8 cellular contexts compared by ENCODE assay signal in the genomic region with DNA sequence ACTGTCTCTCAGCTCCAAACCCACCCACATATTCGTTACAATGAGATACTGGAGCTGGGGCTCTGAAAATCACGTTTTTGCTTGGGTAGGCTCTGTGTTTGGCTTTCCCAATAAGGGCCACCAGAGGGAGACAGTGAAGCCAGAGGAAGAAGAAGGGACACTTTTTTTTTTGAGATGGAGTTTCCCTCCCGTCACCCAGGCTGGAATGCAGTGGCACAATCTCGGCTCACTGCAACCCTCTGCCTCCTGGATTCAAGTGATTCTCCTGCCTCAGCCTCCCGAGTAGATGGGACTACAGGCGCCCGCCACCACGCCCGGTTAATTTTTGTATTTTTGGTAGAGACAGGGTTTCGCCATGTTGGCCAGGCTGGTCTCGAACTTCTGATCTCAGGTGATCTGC. TPM values are rescaled to one million over a fixed set of nuclear protein-coding genes. Genes with fewer than 3 reads are reported as not detected.
DNase-seq lines count a peak whose midpoint lies in the region; ATAC-seq, FAIRE-seq and TF ChIP-seq lines count a peak whose summit lies in the region.
"Not testable (repeated sequence)": the region's sequence is repeated elsewhere in the genome, so short reads cannot be mapped to it uniquely, and the experiment has no call there.

No MANE protein-coding gene starts in this region.

- ATAC-seq in K562, result peak; percentile 86
- ATAC-seq in heart left ventricle, result peak; percentile 26 to 79 (median 62)
- peak; percentile 48 for ATAC-seq in thoracic aorta (ENCODE audit: insufficient number of reproducible peaks, low FRiP score, low read depth)

- TF ChIP-seq POLR2A in K562 (conservative IDR thresholded peaks at IDR 0.05); heart left ventricle (IDR thresholded peaks at IDR 0.05): not testable (repeated sequence)

- intact Hi-C loops in K562 (cut with micrococcal nuclease), result loop anchor here (5.0 kb wide), 1 partner anchor 67 kb away; no protein-coding TSS in a partner anchor
- intact Hi-C loops in heart left ventricle (cut with DNase I), result loop anchor here in 8 of 10 donors (5.0 kb wide), 2 partner anchors 52 to 67 kb away; a partner anchor contains a TSS

- not testable (repeated sequence) for H3K4me2 ChIP-seq in Karpas-422 (ENCODE audit: low read depth, low read length, poor library complexity, severe bottlenecking); osteoblast (ENCODE audit: insufficient read depth, low read length)
- peak overlapping the region; percentile 29; the same call in 1 of the 2 replicates for H3K4me2 ChIP-seq in K562 (ENCODE audit: insufficient read depth, low read length)

- TF ChIP-seq EP300 in K562 (IDR thresholded peaks at IDR 0.05; ENCODE audit: low read length), result not testable (repeated sequence)

- not testable (repeated sequence) for H3K9ac ChIP-seq in Karpas-422 (ENCODE audit: low read length); K562 (ENCODE audit: insufficient read depth in 1 of 2, low read depth in 2 of 2, low read length in 2 of 2)

- POLR2A ChIA-PET in K562 (lab: Yijun Ruan, JAX), result interaction anchor here (0.6 to 1.8 kb wide), 6 partner anchors 10 to 211 kb away, joined by 3 to 6 read pairs (median 4); no protein-coding TSS in a partner anchor

- H2AFZ ChIP-seq in Karpas-422 (ENCODE audit: low read length); osteoblast (ENCODE audit: low read length): not testable (repeated sequence)
- H2AFZ ChIP-seq in K562 (ENCODE audit: low read depth, low read length), result peak overlapping the region; percentile 64

- peak; percentile 42 to 68 for TF ChIP-seq RAD21 in K562 (CRISPR knock-in tag; conservative IDR thresholded peaks at IDR 0.05 in 1 of 2, IDR thresholded peaks at IDR 0.05 in 1 of 2)

- not testable (repeated sequence) for H3K4me1 ChIP-seq in Karpas-422 (ENCODE audit: low read length); K562 (replicated peaks in 1 of 2; ENCODE audit: control insufficient read depth in 2 of 2, insufficient read depth in 2 of 2, low read length in 2 of 2); osteoblast (ENCODE audit: insufficient read depth, low read length); thoracic aorta (ENCODE audit: control insufficient read depth in 1 of 2, low read depth in 2 of 2)
- H3K4me1 ChIP-seq in heart left ventricle, result peaks cover 0 to 19% (median 0%) of the 10 kb centered on the region in 12 donors

- CTCF ChIA-PET in K562 (lab: Yijun Ruan, JAX; ENCODE audit: low intra/inter-chr PET ratio), result interaction anchor here (0.6 to 1.2 kb wide), 2 partner anchors 49 to 207 kb away, joined by 3 to 4 read pairs; no protein-coding TSS in a partner anchor

- H3K9me3 ChIP-seq in Karpas-422 (ENCODE audit: low read length); K562 (replicated peaks; ENCODE audit: control insufficient read depth, insufficient read depth, low read depth, low read length); heart left ventricle; osteoblast (ENCODE audit: low read depth, low read length); thoracic aorta: not testable (repeated sequence)

- H4K20me1 ChIP-seq in Karpas-422 (ENCODE audit: insufficient read depth, low read depth, low read length); K562 (replicated peaks; ENCODE audit: control insufficient read depth, insufficient read depth, low read length); osteoblast (ENCODE audit: insufficient read depth, low read length): not testable (repeated sequence)

- H3K9me2 ChIP-seq in Karpas-422 (replicated peaks; ENCODE audit: insufficient read depth, low read length), result not testable (repeated sequence)

- H3K79me2 ChIP-seq in Karpas-422 (ENCODE audit: low read length); K562 (ENCODE audit: control insufficient read depth, insufficient read depth, low read length); osteoblast (ENCODE audit: insufficient read depth, low read length): not testable (repeated sequence)

- not testable (repeated sequence) for H3K36me3 ChIP-seq in Karpas-422 (ENCODE audit: insufficient read depth, low read length); K562 (ENCODE audit: control insufficient read depth, insufficient read depth, low read length); heart left ventricle; osteoblast (ENCODE audit: insufficient read depth, low read length); thoracic aorta

- in situ Hi-C loops in K562 (cut with MboI), result not testable (repeated sequence)

- H3K9me1 ChIP-seq in K562 (ENCODE audit: control insufficient read depth, insufficient read depth, low read length), result not testable (repeated sequence)

- H3K27ac ChIP-seq in Karpas-422 (ENCODE audit: low read length); K562 (ENCODE audit: extremely low read depth, low read depth, low read length); heart left ventricle; osteoblast (ENCODE audit: low read depth, low read length); thoracic aorta: not testable (repeated sequence)

- peak; percentile 68 for FAIRE-seq in K562 (lab: Jason Lieb, UNC)

- peak; percentile 27 for DNase-seq in DMS79 treated with DMSO at 0.1 percent for 48 hours (lab: John Stamatoyannopoulos, UW)
- DNase-seq in Karpas-422, result peak; percentile 89
- DNase-seq in NOMO-1 treated with dmso at 0.1 percent for 144 hours (lab: John Stamatoyannopoulos, UW; ENCODE audit: unreplicated experiment), result peak; percentile 54
- DNase-seq in activated CD4-positive, CD25-positive, alpha-beta regulatory T cell treated with anti-CD3 and anti-CD28 coated beads, Interleukin-2, amount 50 U/mL, for 72 hours, result peak; percentile 65
- peak; percentile 77 to 85 (median 79) for DNase-seq in K562 (ENCODE audit: extremely low read depth in 1 of 4, low spot score in 3 of 4)
- DNase-seq in heart left ventricle, result peak in 4 of 5 donors; percentile 64 to 72 (median 66)
- DNase-seq in osteoblast (ENCODE audit: insufficient read length, low spot score, missing footprints), result peak; percentile 91
- peak; percentile 32 for DNase-seq in thoracic aorta (ENCODE audit: low spot score)

- 26% methylated on average over 11 of the region's 11 CpGs for WGBS in K562 (ENCODE audit: insufficient coverage, low coverage, missing lambda C conversion rate)
- WGBS in heart left ventricle, 4 donors, result 54 to 58% (median 56%) methylated on average over 11 of the region's 11 CpGs

- TF ChIP-seq CTCF in K562 (IDR thresholded peaks at IDR 0.05 in 2 of 3, conservative IDR thresholded peaks at IDR 0.05 in 1 of 3; ENCODE audit: insufficient read depth in 2 of 3, low read depth in 1 of 3, low read length in 3 of 3) (peak; percentile 81 to 90 (median 84)), heart left ventricle (IDR thresholded peaks at IDR 0.05) (peak; percentile 57 to 82 (median 71)), osteoblast (IDR thresholded peaks at IDR 0.05; ENCODE audit: extremely low read depth, low read depth, low read length) (peak; percentile 76), thoracic aorta (IDR thresholded peaks at IDR 0.05) (peak; percentile 55)

- BruUV-seq in K562 (replicated peaks; lab: Mats Ljungman, UMichigan), result not testable (repeated sequence)

- H3K4me3 ChIP-seq in Karpas-422 (ENCODE audit: low read length); K562; heart left ventricle; osteoblast (ENCODE audit: insufficient read depth, low read length); thoracic aorta: not testable (repeated sequence)

- H3K27me3 ChIP-seq in Karpas-422 (ENCODE audit: low read length); K562 (ENCODE audit: control insufficient read depth in 2 of 2, insufficient read depth in 2 of 2, low read length in 2 of 2); heart left ventricle; osteoblast (ENCODE audit: insufficient read depth, low read length); thoracic aorta (replicated peaks; ENCODE audit: insufficient read depth): not testable (repeated sequence)

RNA-seq across cellular contexts. Expression of a gene that starts 16.4 kb away (rescaled TPM):
- total RNA-seq in Karpas-422 (2014; rRNA removed; shearing (Covaris generic); ENCODE audit: low replicate concordance), result 25.1 and 31.0 TPM in 2 replicates
- total RNA-seq in K562 (2011; cell fraction: chromatin; rRNA removed; ENCODE audit: low replicate concordance), result 27.0 and 63.1 TPM in 2 replicates
- total RNA-seq in K562 (2011; cell fraction: nucleolus; rRNA removed), result 34.0 and 36.3 TPM in 2 replicates
- 42.0 and 65.9 TPM in 2 replicates for total RNA-seq in K562 (2011; cell fraction: nucleoplasm; rRNA removed)
- total RNA-seq in K562 (2014; rRNA removed) (8.2 and 12.4 TPM in 2 replicates), K562 (2014; rRNA removed; fragmentation: Illumina TruSeq; extraction: Trizol) (9.5 and 15.5 TPM in 2 replicates), K562 (2015; rRNA removed; fragmentation: Illumina TruSeq; extraction: Trizol) (13.3 and 15.8 TPM in 2 replicates), K562 (2021) (27.4 and 28.9 TPM in 2 replicates), heart left ventricle (10 to 100 TPM in 8 of 9 donors, 1 to 10 TPM in 1; 9.2 to 22.5 (median 12.2) TPM), osteoblast (6.2 and 7.6 TPM in 2 replicates), thoracic aorta (10 to 100 TPM; 13.3 to 29.9 TPM)
- polyA plus RNA-seq in K562 (2011; rRNA removed) (31.6 and 51.2 TPM in 2 replicates), K562 (2014; fragmentation: Illumina TruSeq; extraction: Trizol) (31.0 and 35.6 TPM in 2 replicates), K562 (2014; fragmentation: Nextera tagmentation; extraction: Ambion mirVana) (under 1 TPM; 0.42 to 0.45 TPM), K562 (2014; rRNA removed) (23.7 and 27.8 TPM in 2 replicates), heart left ventricle (10 to 100 TPM in 1 of 2 donors, 1 to 10 TPM in 1; 8.7 to 18.5 TPM)
- 57.8 and 57.9 TPM in 2 replicates for polyA plus RNA-seq in K562 (2011; cell fraction: cytosol; rRNA removed)
- polyA plus RNA-seq in K562 (2011; cell fraction: nucleus; rRNA removed), result 92.6 and 97.0 TPM in 2 replicates
- 20.4 and 29.5 TPM in 2 replicates for polyA plus RNA-seq in K562 (2012)
- 22.2 and 27.6 TPM in 2 replicates for polyA minus RNA-seq in K562 (2011; rRNA and poly(A)+ RNA removed)
- polyA minus RNA-seq in K562 (2011; cell fraction: cytosol; rRNA and poly(A)+ RNA removed), result 25.9 and 31.9 TPM in 2 replicates
- 9.8 and 16.1 TPM in 2 replicates for polyA minus RNA-seq in K562 (2011; cell fraction: nucleus; rRNA and poly(A)+ RNA removed)

RNA-seq across cellular contexts. Expression of a gene that starts 22.4 kb away (rescaled TPM):
- total RNA-seq in Karpas-422 (2014; rRNA removed; shearing (Covaris generic); ENCODE audit: low replicate concordance), result 5.8 and 15.7 TPM in 2 replicates
- total RNA-seq in K562 (2011; cell fraction: chromatin; rRNA removed; ENCODE audit: low replicate concordance), result 20.0 and 33.4 TPM in 2 replicates
- 34.2 and 35.1 TPM in 2 replicates for total RNA-seq in K562 (2011; cell fraction: nucleolus; rRNA removed)
- 38.2 and 47.9 TPM in 2 replicates for total RNA-seq in K562 (2011; cell fraction: nucleoplasm; rRNA removed)
- total RNA-seq in K562 (2014; rRNA removed) (8.4 and 11.3 TPM in 2 replicates), K562 (2014; rRNA removed; fragmentation: Illumina TruSeq; extraction: Trizol) (11.0 and 11.1 TPM in 2 replicates), K562 (2015; rRNA removed; fragmentation: Illumina TruSeq; extraction: Trizol) (12.0 and 12.2 TPM in 2 replicates), K562 (2021) (11.2 and 14.7 TPM in 2 replicates), heart left ventricle (1 to 10 TPM; 4.3 to 8.8 (median 5.6) TPM), osteoblast (18.1 and 19.2 TPM in 2 replicates), thoracic aorta (10 to 100 TPM; 13.5 to 22.9 TPM)
- polyA plus RNA-seq in K562 (2011; rRNA removed) (21.8 and 25.5 TPM in 2 replicates), K562 (2014; fragmentation: Illumina TruSeq; extraction: Trizol) (10.8 and 12.7 TPM in 2 replicates), K562 (2014; fragmentation: Nextera tagmentation; extraction: Ambion mirVana) (10 to 100 TPM; 11.3 to 11.7 TPM), K562 (2014; rRNA removed) (9.3 and 9.4 TPM in 2 replicates), heart left ventricle (1 to 10 TPM; 2.7 to 4.4 TPM)
- polyA plus RNA-seq in K562 (2011; cell fraction: cytosol; rRNA removed), result 27.4 and 41.1 TPM in 2 replicates
- polyA plus RNA-seq in K562 (2011; cell fraction: nucleus; rRNA removed), result 33.7 and 36.0 TPM in 2 replicates
- polyA plus RNA-seq in K562 (2012), result 14.0 and 14.4 TPM in 2 replicates
- 21.7 and 27.4 TPM in 2 replicates for polyA minus RNA-seq in K562 (2011; rRNA and poly(A)+ RNA removed)
- polyA minus RNA-seq in K562 (2011; cell fraction: cytosol; rRNA and poly(A)+ RNA removed), result 8.1 and 9.8 TPM in 2 replicates
- polyA minus RNA-seq in K562 (2011; cell fraction: nucleus; rRNA and poly(A)+ RNA removed), result 10.8 and 16.6 TPM in 2 replicates

RNA-seq across cellular contexts. Expression of a gene that starts 52.8 kb away (rescaled TPM):
- total RNA-seq in Karpas-422 (2014; rRNA removed; shearing (Covaris generic); ENCODE audit: low replicate concordance), result 0.47 and 1.0 TPM in 2 replicates
- 0.42 and 0.90 TPM in 2 replicates for total RNA-seq in K562 (2011; cell fraction: chromatin; rRNA removed; ENCODE audit: low replicate concordance)
- 0.66 and 1.3 TPM in 2 replicates for total RNA-seq in K562 (2011; cell fraction: nucleolus; rRNA removed)
- 0.37 and 1.5 TPM in 2 replicates for total RNA-seq in K562 (2011; cell fraction: nucleoplasm; rRNA removed)
- total RNA-seq in K562 (2014; rRNA removed) (2.2 and 2.7 TPM in 2 replicates), K562 (2014; rRNA removed; fragmentation: Illumina TruSeq; extraction: Trizol) (0.38 and 0.73 TPM in 2 replicates), K562 (2015; rRNA removed; fragmentation: Illumina TruSeq; extraction: Trizol) (2.0 and 3.0 TPM in 2 replicates), K562 (2021) (3.1 and 3.7 TPM in 2 replicates), heart left ventricle (under 1 TPM in 2 of 9 donors, not detected in 7; 0.26 to 0.37 TPM), osteoblast (under 0.01 and 0.29 TPM in 2 replicates), thoracic aorta (1 to 10 TPM; 1.9 to 3.8 TPM)
- polyA plus RNA-seq in K562 (2011; rRNA removed) (0.86 and 1.7 TPM in 2 replicates), K562 (2014; fragmentation: Illumina TruSeq; extraction: Trizol) (2.7 and 3.4 TPM in 2 replicates), K562 (2014; fragmentation: Nextera tagmentation; extraction: Ambion mirVana) (under 1 TPM; 0.10 to 0.11 TPM), K562 (2014; rRNA removed) (3.8 and 3.9 TPM in 2 replicates), heart left ventricle (under 1 TPM; 0.11 to 0.42 TPM)
- polyA plus RNA-seq in K562 (2011; cell fraction: cytosol; rRNA removed), result 1.9 and 2.8 TPM in 2 replicates
- polyA plus RNA-seq in K562 (2011; cell fraction: nucleus; rRNA removed), result 0.67 and 0.91 TPM in 2 replicates
- 1.6 and 4.0 TPM in 2 replicates for polyA plus RNA-seq in K562 (2012)
- 0.25 and 0.42 TPM in 2 replicates for polyA minus RNA-seq in K562 (2011; rRNA and poly(A)+ RNA removed)
- polyA minus RNA-seq in K562 (2011; cell fraction: cytosol; rRNA and poly(A)+ RNA removed), result 2.3 and 3.7 TPM in 2 replicates
- polyA minus RNA-seq in K562 (2011; cell fraction: nucleus; rRNA and poly(A)+ RNA removed), result 0.67 and 0.89 TPM in 2 replicates

Comparison
In these comparisons a context has a peak if more than half of its experiments do, and no peak if none do; other contexts are left out.
1. DNase-seq: peak in every context shown above with its lines; median percentile 91 in osteoblast; 89 in Karpas-422; 79 in K562; 66 in heart left ventricle; 65 in activated CD4-positive, CD25-positive, alpha-beta regulatory T cell treated with anti-CD3 and anti-CD28 coated beads, Interleukin-2, amount 50 U/mL, for 72 hours; 54 in NOMO-1 treated with dmso at 0.1 percent for 144 hours; 32 in thoracic aorta; 27 in DMS79 treated with DMSO at 0.1 percent for 48 hours.